27 cellular contexts compared by ENCODE assay signal in genomic region chr15:87848012-87848411, GRCh38.
"Had no signal": no experiment of that assay in that cellular context is flagged by ENCODE, and none has a peak within 500 bp of the region (broad histone marks: within the 10 kb centered on the region; RNA-seq: fewer than 3 reads in every experiment).

No MANE protein-coding gene starts in this region.

- FAIRE-seq: endometrium had no signal

- H3K27ac ChIP-seq: colonic mucosa, epithelial cell of prostate, esophagus squamous epithelium, gastrocnemius medialis, heart right ventricle, left lung, lower lobe of right lung had no signal

- H3K27me3 ChIP-seq: colonic mucosa, gastrocnemius medialis, heart right ventricle, left lung had no signal

- H3K36me3 ChIP-seq: colonic mucosa, esophagus squamous epithelium, gastrocnemius medialis, heart right ventricle, left lung, lower lobe of right lung had no signal

- H3K4me1 ChIP-seq: colonic mucosa, esophagus squamous epithelium, gastrocnemius medialis, left lung, lower lobe of right lung had no signal

- H3K4me3 ChIP-seq: colonic mucosa, esophagus squamous epithelium, gastrocnemius medialis, heart right ventricle, left lung, lower lobe of right lung, mucosa of descending colon had no signal

- ATAC-seq: effector memory CD8-positive, alpha-beta T cell; esophagus mucosa; gastrocnemius medialis; heart right ventricle; left cardiac atrium; left lung; left ventricle myocardium superior; lower lobe of right lung; mucosa of descending colon; naive thymus-derived CD8-positive, alpha-beta T cell had no signal

- DNase-seq: colonic mucosa; cortex of kidney; effector CD8-positive, alpha-beta T cell; effector memory CD8-positive, alpha-beta T cell; endodermal cell; erythroblast; esophagus squamous epithelium; foreskin fibroblast; foreskin melanocyte; gastrocnemius medialis; glutamatergic neuron; head of caudate nucleus; heart right ventricle; hippocampal formation; immature natural killer cell; islet precursor cell; left cardiac atrium; left lung; left ventricle myocardium superior; lower lobe of right lung; mesenchymal stem cell; mucosa of descending colon; naive B cell; naive thymus-derived CD8-positive, alpha-beta T cell had no signal

- H3K9me3 ChIP-seq: colonic mucosa, esophagus squamous epithelium, gastrocnemius medialis, heart right ventricle, left lung, lower lobe of right lung, mucosa of descending colon had no signal
